In the genomic region with DNA sequence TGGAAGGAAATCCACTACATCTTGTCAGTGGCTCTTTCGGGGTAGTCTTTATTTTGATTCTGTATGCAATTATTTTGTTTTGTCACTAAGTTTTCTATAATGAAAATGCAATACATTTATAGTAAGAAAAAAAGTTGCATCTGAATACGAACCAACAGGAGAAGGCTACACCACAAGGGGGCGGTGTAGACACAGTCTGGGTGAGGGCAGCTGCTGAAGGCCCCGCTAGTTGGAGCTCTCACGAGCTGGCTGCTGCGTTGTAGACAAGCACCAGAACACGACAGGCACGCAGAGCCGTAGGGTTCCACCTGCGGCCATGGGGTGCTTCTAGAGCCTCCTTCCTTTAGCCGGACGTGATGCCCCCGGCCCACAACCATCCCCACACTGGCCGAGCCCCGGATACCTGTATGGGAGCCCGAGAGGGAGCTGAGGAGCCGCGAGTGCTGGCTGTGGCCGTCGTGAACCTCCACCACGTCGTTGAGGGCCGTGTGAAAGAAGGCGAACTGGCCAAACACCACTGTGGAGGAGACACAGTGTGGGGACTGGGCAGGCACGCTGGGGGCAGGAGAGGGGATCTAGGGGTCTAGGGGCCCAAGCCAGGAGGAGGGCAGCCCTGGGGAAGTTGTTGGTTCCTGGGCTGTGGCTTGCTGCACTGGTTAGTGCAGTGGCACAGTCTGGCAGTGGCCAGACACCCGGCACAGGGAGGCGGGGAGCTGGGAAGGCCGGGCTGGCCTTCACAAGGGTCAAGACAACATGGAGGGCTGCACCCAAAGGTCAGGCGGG, we compare ENCODE assay signal across 8 cellular contexts.
DNase-seq lines count a peak whose midpoint lies in the region; ATAC-seq and TF ChIP-seq lines count a peak whose summit lies in the region.

No MANE protein-coding gene starts in this region.

- peaks cover 15% of the 10 kb centered on the region for H3K27me3 ChIP-seq in NT2/D1 (ENCODE audit: insufficient read depth, insufficient read length)

- no peaks in the 10 kb centered on the region for H3K36me3 Mint-ChIP-seq in endothelial cell (ENCODE audit: low read depth, unreplicated experiment)

- H3K4me1 Mint-ChIP-seq in endothelial cell (ENCODE audit: unreplicated experiment) = peaks cover 4% of the 10 kb centered on the region

- no peak overlapping the region for H3K27ac Mint-ChIP-seq in endothelial cell (ENCODE audit: unreplicated experiment)

- H3K9me3 ChIP-seq in NT2/D1 (ENCODE audit: insufficient read depth, low read length) = peaks cover 11% of the 10 kb centered on the region; the same call in 1 of the 2 replicates

- TF ChIP-seq CTCF in GM12801 (IDR thresholded peaks at IDR 0.05; ENCODE audit: extremely low read depth, insufficient read length) = peak; percentile 90
- peak; percentile 91 for TF ChIP-seq CTCF in endothelial cell (IDR thresholded peaks at IDR 0.05; ENCODE audit: unreplicated experiment)

- no peak overlapping the region for H3K9ac ChIP-seq in NT2/D1 (ENCODE audit: insufficient read length, low read depth)

- H3K4me3 ChIP-seq in NT2/D1 (ENCODE audit: insufficient read length, low read depth) = no peak overlapping the region

- H3K4me1 ChIP-seq in NT2/D1 (ENCODE audit: insufficient read depth, insufficient read length) = peaks cover 10% of the 10 kb centered on the region

- H3K9me3 Mint-ChIP-seq in endothelial cell (ENCODE audit: unreplicated experiment) = no peaks in the 10 kb centered on the region

- peaks cover 2% of the 10 kb centered on the region for H3K27me3 Mint-ChIP-seq in endothelial cell (ENCODE audit: unreplicated experiment)

- H3K36me3 ChIP-seq in NT2/D1 (ENCODE audit: insufficient read depth, insufficient read length, low read length) = no peaks in the 10 kb centered on the region

- H3K4me3 Mint-ChIP-seq in endothelial cell (ENCODE audit: unreplicated experiment) = no peak overlapping the region

- no peak for ATAC-seq in GM19023 (IDR thresholded peaks at IDR 0.05; ENCODE audit: unreplicated experiment)

- DNase-seq in HT1080 (ENCODE audit: low read depth) = peak; percentile 68
- peak; percentile 96 for DNase-seq in NT2/D1 (ENCODE audit: low read depth, low spot score)
- DNase-seq in activated CD8-positive, alpha-beta memory T cell treated with anti-CD3 and anti-CD28 coated beads for 48 hours (ENCODE audit: low read depth in 2 of 3, low spot score in 2 of 3) = peak; percentile 64 to 77 (median 70)
- DNase-seq in endothelial cell (ENCODE audit: low spot score) = peak; percentile 97
- peak; percentile 88 for DNase-seq in midbrain (lab: John Stamatoyannopoulos, UW)
- peak; percentile 49 to 75 for DNase-seq in stimulated activated CD8-positive, alpha-beta memory T cell treated with anti-CD3 and anti-CD28 coated beads, Interleukin-4, amount 100 ng/mL, for 1 hour (ENCODE audit: low read depth in 2 of 2, low spot score in 1 of 2)
